In genomic region chr19:46785054-46785979, GRCh38 we compare ENCODE assay signal across 8 cellular contexts. TPM values are rescaled to one million over a fixed set of nuclear protein-coding genes. Genes with fewer than 3 reads are reported as not detected.
DNase-seq lines count a peak whose midpoint lies in the region; ATAC-seq and TF ChIP-seq lines count a peak whose summit lies in the region.

No MANE protein-coding gene starts in this region.

- peaks cover 52% of the 10 kb centered on the region for H3K4me1 ChIP-seq in left ventricle myocardium inferior
- H3K4me1 ChIP-seq in left lung: peaks cover 25 to 45% of the 10 kb centered on the region in 2 donors
- H3K4me1 ChIP-seq in urinary bladder (ENCODE audit: insufficient read depth): no peaks in the 10 kb centered on the region

- H3K9me3 Mint-ChIP-seq in activated naive CD8-positive, alpha-beta T cell treated with anti-CD3 and anti-CD28 coated beads for 36 hours: no peaks in the 10 kb centered on the region

- no peak for DNase-seq in left ventricle myocardium inferior
- no peak for DNase-seq in cardiac septum (ENCODE audit: low spot score)
- no peak for DNase-seq in activated naive CD8-positive, alpha-beta T cell treated with anti-CD3 and anti-CD28 coated beads for 36 hours
- no peak for DNase-seq in left lung
- no peak for DNase-seq in GM13977 (ENCODE audit: low spot score)
- no peak for DNase-seq in SKM-1 (lab: John Stamatoyannopoulos, UW; ENCODE audit: unreplicated experiment)
- no peak for DNase-seq in medulla oblongata (ENCODE audit: extremely low spot score)

- in situ Hi-C loops in GM13977 (cut with MboI; ENCODE audit: low pct_unique_long_range_greater_than_20kb, low sequenced_read_pairs, unreplicated experiment): no loop called here

- TF ChIP-seq CTCF in left ventricle myocardium inferior (IDR thresholded peaks at IDR 0.05; ENCODE audit: borderline replicate concordance) (no peak), left lung (IDR thresholded peaks at IDR 0.05) (no peak), GM13977 (IDR thresholded peaks at IDR 0.05; ENCODE audit: extremely low read depth, insufficient read depth, missing control alignments) (no peak)

- H3K36me3 Mint-ChIP-seq in activated naive CD8-positive, alpha-beta T cell treated with anti-CD3 and anti-CD28 coated beads for 36 hours: peaks cover 65% of the 10 kb centered on the region

- peak overlapping the region; percentile 87 for H3K27ac ChIP-seq in left ventricle myocardium inferior (replicated peaks)
- H3K27ac ChIP-seq in left lung: peak overlapping the region; percentile 85 to 93
- peak overlapping the region; percentile 33 for H3K27ac ChIP-seq in urinary bladder (ENCODE audit: low read depth)

- 55% methylated on average over 19 of the region's 19 CpGs for WGBS in urinary bladder

- no peaks in the 10 kb centered on the region for H3K27me3 Mint-ChIP-seq in activated naive CD8-positive, alpha-beta T cell treated with anti-CD3 and anti-CD28 coated beads for 36 hours

- peaks cover 33% of the 10 kb centered on the region for H3K4me1 Mint-ChIP-seq in activated naive CD8-positive, alpha-beta T cell treated with anti-CD3 and anti-CD28 coated beads for 36 hours

- intact Hi-C loops in left ventricle myocardium inferior (cut with micrococcal nuclease): no loop called here
- intact Hi-C loops in cardiac septum (cut with DNase I): no loop called here
- intact Hi-C loops in left lung (cut with DNase I): no loop called here

- H3K27ac Mint-ChIP-seq in activated naive CD8-positive, alpha-beta T cell treated with anti-CD3 and anti-CD28 coated beads for 36 hours: peak overlapping the region; percentile 98

- H3K36me3 ChIP-seq in left ventricle myocardium inferior (peaks cover 13% of the 10 kb centered on the region), left lung (peaks cover 0 to 37% of the 10 kb centered on the region in 2 donors), urinary bladder (ENCODE audit: insufficient read depth) (no peaks in the 10 kb centered on the region)

- peak overlapping the region; percentile 92 for H3K4me3 Mint-ChIP-seq in activated naive CD8-positive, alpha-beta T cell treated with anti-CD3 and anti-CD28 coated beads for 36 hours

- peaks cover 6% of the 10 kb centered on the region for H3K27me3 ChIP-seq in left ventricle myocardium inferior (ENCODE audit: low read depth)
- H3K27me3 ChIP-seq in left lung: no peaks in the 10 kb centered on the region

- H3K9me3 ChIP-seq in left ventricle myocardium inferior (replicated peaks) (no peaks in the 10 kb centered on the region), left lung (no peaks in the 10 kb centered on the region)

- H3K4me3 ChIP-seq in left ventricle myocardium inferior (peak overlapping the region; percentile 70), left lung (peak overlapping the region; percentile 65 to 91), urinary bladder (ENCODE audit: low read depth, low read length) (peak overlapping the region; percentile 18)

- no peak for ATAC-seq in left lung

RNA-seq across cellular contexts. Expression of gene SLC1A5, which starts 3.1 kb away (rescaled TPM):
- total RNA-seq in left ventricle myocardium inferior (5.9 TPM), cardiac septum (6.8 TPM), left lung (100 to 1,000 TPM in 1 of 2 donors, 10 to 100 TPM in 1; 79.9 to 172 TPM), urinary bladder (37.1 TPM)
- total RNA-seq in activated naive CD8-positive, alpha-beta T cell treated with anti-CD3 and anti-CD28 coated beads for 36 hours: 100 to 1,000 TPM; 299 to 309 TPM
- 163 TPM for polyA plus RNA-seq in urinary bladder

RNA-seq across cellular contexts. Expression of gene STRN4, which starts 39.1 kb away (rescaled TPM):
- total RNA-seq in left ventricle myocardium inferior (52.7 TPM), cardiac septum (54.2 TPM), left lung (10 to 100 TPM; 54.2 to 73.4 TPM), urinary bladder (34.5 TPM)
- 10 to 100 TPM; 54.9 to 57.9 TPM for total RNA-seq in activated naive CD8-positive, alpha-beta T cell treated with anti-CD3 and anti-CD28 coated beads for 36 hours
- polyA plus RNA-seq in urinary bladder: 87.8 TPM

RNA-seq across cellular contexts. Expression of gene FKRP, which starts 39.5 kb away (rescaled TPM):
- 15.6 TPM for total RNA-seq in left ventricle myocardium inferior
- 24.2 TPM for total RNA-seq in cardiac septum
- 10 to 100 TPM; 17.3 to 18.8 TPM for total RNA-seq in activated naive CD8-positive, alpha-beta T cell treated with anti-CD3 and anti-CD28 coated beads for 36 hours
- total RNA-seq in left lung: 10 to 100 TPM; 18.8 to 20.9 TPM
- total RNA-seq in urinary bladder: 10.6 TPM
- polyA plus RNA-seq in urinary bladder: 19.3 TPM

Comparison
In these comparisons a context has a peak if more than half of its experiments do, and no peak if none do; other contexts are left out.
1. H3K27ac ChIP-seq: peak in every context shown above with its lines; median percentile 89 in left lung; 87 in left ventricle myocardium inferior; 33 in urinary bladder.
2. H3K4me3 ChIP-seq: peak in every context shown above with its lines; median percentile 78 in left lung; 70 in left ventricle myocardium inferior; 18 in urinary bladder.